ENCODE assay signal across 1 cellular context in the genomic region with DNA sequence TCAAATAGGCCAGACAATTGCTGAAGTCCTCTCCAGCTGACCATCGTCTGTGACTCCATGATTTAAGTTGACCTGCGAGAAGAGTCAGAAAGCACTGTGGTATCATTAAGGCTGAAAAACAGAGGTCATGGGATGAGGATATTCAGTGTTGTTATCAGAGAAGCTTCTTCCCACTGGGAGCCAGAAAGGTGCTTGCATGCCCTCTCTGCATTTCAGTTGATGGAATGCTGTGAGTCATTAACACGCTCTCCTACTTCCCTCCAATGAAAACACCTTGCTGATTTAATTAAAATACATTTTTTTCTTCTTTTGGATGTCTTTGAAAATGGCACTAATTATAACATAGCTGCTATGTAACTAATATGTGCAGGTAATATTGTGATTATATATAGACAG.
TF ChIP-seq lines count a peak whose summit lies in the region.

No MANE protein-coding gene starts in this region.

TF ChIP-seq in H1, 55 proteins besides CTCF, POLR2A, EP300 and RAD21:
- TF ChIP-seq, protein P1, sequence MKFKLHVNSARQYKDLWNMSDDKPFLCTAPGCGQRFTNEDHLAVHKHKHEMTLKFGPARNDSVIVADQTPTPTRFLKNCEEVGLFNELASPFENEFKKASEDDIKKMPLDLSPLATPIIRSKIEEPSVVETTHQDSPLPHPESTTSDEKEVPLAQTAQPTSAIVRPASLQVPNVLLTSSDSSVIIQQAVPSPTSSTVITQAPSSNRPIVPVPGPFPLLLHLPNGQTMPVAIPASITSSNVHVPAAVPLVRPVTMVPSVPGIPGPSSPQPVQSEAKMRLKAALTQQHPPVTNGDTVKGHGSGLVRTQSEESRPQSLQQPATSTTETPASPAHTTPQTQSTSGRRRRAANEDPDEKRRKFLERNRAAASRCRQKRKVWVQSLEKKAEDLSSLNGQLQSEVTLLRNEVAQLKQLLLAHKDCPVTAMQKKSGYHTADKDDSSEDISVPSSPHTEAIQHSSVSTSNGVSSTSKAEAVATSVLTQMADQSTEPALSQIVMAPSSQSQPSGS (IDR thresholded peaks at IDR 0.05; ENCODE audit: low read length) = no peak
- TF ChIP-seq TEAD4 (IDR thresholded peaks at IDR 0.05; ENCODE audit: low read depth, low read length) (peak; percentile 39; the same call in 1 of the 2 replicates), KDM1A (IDR thresholded peaks at IDR 0.05; ENCODE audit: borderline replicate concordance, low read length) (no peak), RNF2 (IDR thresholded peaks at IDR 0.05; ENCODE audit: borderline replicate concordance, low read depth, low read length, missing control alignments, poor library complexity, severe bottlenecking) (no peak), TBP (IDR thresholded peaks at IDR 0.05; ENCODE audit: low read depth, low read length) (no peak), NRF1 (IDR thresholded peaks at IDR 0.05; ENCODE audit: low read depth, low read length) (no peak), GTF2F1 (IDR thresholded peaks at IDR 0.05; ENCODE audit: borderline replicate concordance, low read depth, low read length) (no peak), CHD1 (IDR thresholded peaks at IDR 0.05; ENCODE audit: low read depth, low read length) (no peak), SRF (IDR thresholded peaks at IDR 0.05; ENCODE audit: low read depth, low read length) (no peak), SIN3A (conservative IDR thresholded peaks at IDR 0.05 in 1 of 2, IDR thresholded peaks at IDR 0.05 in 1 of 2; ENCODE audit: low read depth in 1 of 2, low read length in 2 of 2) (no peak), BRCA1 (IDR thresholded peaks at IDR 0.05; ENCODE audit: low read depth, low read length) (no peak), RXRA (IDR thresholded peaks at IDR 0.05; ENCODE audit: insufficient read depth, low read depth, low read length) (no peak), SAP30 (IDR thresholded peaks at IDR 0.05; ENCODE audit: insufficient read depth, insufficient replicate concordance, low read length) (no peak), JUND (IDR thresholded peaks at IDR 0.05; ENCODE audit: low read length) (peak; percentile 64; the same call in 1 of the 2 replicates), ZNF274 (IDR thresholded peaks at IDR 0.05; ENCODE audit: borderline replicate concordance, extremely low read depth, low read length) (no peak), PHF8 (conservative IDR thresholded peaks at IDR 0.05; ENCODE audit: low read depth, low read length) (no peak)
